Comparison of ENCODE assay signal across 21 cellular contexts in genomic region chr21:36576441-36576840, GRCh38.
"Had no signal": no experiment of that assay in that cellular context is flagged by ENCODE, and none has a peak within 500 bp of the region (broad histone marks: within the 10 kb centered on the region; RNA-seq: fewer than 3 reads in every experiment).

No MANE protein-coding gene starts in this region.

- H3K27ac Mint-ChIP-seq: naive thymus-derived CD4-positive, alpha-beta T cell; nephron progenitor cell had no signal

- H3K4me3 ChIP-seq: dorsolateral prefrontal cortex, gastroesophageal sphincter, left ventricle myocardium inferior, lung, tibial artery, upper lobe of left lung, uterus had no signal

- H3K36me3 ChIP-seq: gastroesophageal sphincter, left ventricle myocardium inferior, neutrophil, tibial artery, upper lobe of left lung, uterus had no signal

- H3K4me1 Mint-ChIP-seq: central memory CD8-positive, alpha-beta T cell had no signal

- H3K36me3 Mint-ChIP-seq: naive thymus-derived CD4-positive, alpha-beta T cell had no signal

- H3K27ac ChIP-seq: gastroesophageal sphincter, left ventricle myocardium inferior, neutrophil, tibial artery, upper lobe of left lung, uterus had no signal

- H3K27me3 ChIP-seq: neutrophil, upper lobe of left lung, uterus had no signal

- H3K9me3 ChIP-seq: gastroesophageal sphincter, neutrophil, tibial artery, upper lobe of left lung, uterus had no signal

- ATAC-seq: gastroesophageal sphincter; left cardiac atrium; naive thymus-derived CD4-positive, alpha-beta T cell; right cardiac atrium had no signal

- H3K4me1 ChIP-seq: gastroesophageal sphincter, left ventricle myocardium inferior, tibial artery, upper lobe of left lung, uterus had no signal

- H3K4me3 Mint-ChIP-seq: central memory CD8-positive, alpha-beta T cell; naive thymus-derived CD4-positive, alpha-beta T cell; nephron progenitor cell had no signal

- DNase-seq: cortex of kidney; effector CD8-positive, alpha-beta T cell; glutamatergic neuron; kidney; left cardiac atrium; left ventricle myocardium inferior; mesendoderm; naive thymus-derived CD4-positive, alpha-beta T cell; nephron progenitor cell; right cardiac atrium; stimulated activated CD4-positive, alpha-beta T cell treated with anti-CD3 and anti-CD28 coated beads, Interleukin-1b, Interleukin-23, amount 100 ng/mL, for 48 hours; stimulated activated CD4-positive, alpha-beta T cell treated with anti-CD3 and anti-CD28 coated beads, Interleukin-4, amount 100 ng/mL, for 4 hours; stimulated activated naive CD4-positive, alpha-beta T cell; tibial artery; upper lobe of left lung; uterus had no signal
